8 cellular contexts compared by ENCODE assay signal in the genomic region with DNA sequence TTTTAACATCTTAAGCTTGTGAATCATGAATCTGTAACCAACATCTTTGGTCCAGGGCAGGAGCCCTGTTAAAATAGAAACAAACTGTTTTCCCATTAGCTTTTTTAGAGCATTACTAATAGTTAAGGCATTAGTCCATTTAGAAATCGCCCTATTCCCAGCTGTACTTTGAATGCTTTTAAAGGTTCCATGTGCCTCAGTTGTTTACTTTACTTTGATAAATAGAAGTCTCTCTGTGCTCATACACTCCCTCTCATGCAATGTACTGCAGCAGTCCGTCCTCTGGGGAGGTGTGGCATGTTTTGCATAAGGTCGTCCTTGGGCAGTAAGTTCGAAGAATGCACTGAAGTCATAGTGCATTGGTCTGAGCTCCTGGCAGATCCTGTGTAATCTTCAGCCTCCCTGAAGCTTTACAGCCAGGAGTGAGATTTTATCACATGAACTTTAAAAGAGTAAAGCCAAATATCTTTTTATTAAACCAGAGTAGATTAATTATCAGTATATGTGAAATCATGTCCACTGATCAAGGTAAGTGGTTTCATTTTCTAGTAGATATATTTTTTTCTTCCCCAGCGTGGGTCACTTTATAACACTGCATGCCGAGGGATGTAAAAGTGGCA.
DNase-seq lines count a peak whose midpoint lies in the region; ATAC-seq and TF ChIP-seq lines count a peak whose summit lies in the region.

No MANE protein-coding gene starts in this region.

- no peaks in the 10 kb centered on the region for H3F3A ChIP-seq in GM23338 (replicated peaks; ENCODE audit: low read depth)

- H4K20me1 ChIP-seq in GM23338 (replicated peaks; ENCODE audit: insufficient read depth), result peaks cover 39% of the 10 kb centered on the region

- H3K4me1 Mint-ChIP-seq in GM23338 (peaks cover 52% of the 10 kb centered on the region), chondrocyte (ENCODE audit: low read depth) (peaks cover 54% of the 10 kb centered on the region), type B pancreatic cell (ENCODE audit: unreplicated experiment) (peaks cover 4% of the 10 kb centered on the region)

- H3K36me3 ChIP-seq in GM23338 (ENCODE audit: insufficient read depth) (no peaks in the 10 kb centered on the region), lung (ENCODE audit: control insufficient read depth in 2 of 2, insufficient read depth in 2 of 2, low read length in 2 of 2) (no peaks in the 10 kb centered on the region)

- 0 out of 2 replicates have a peak overlapping the region, but pooled peaks have one; percentile 9 for H3K27ac ChIP-seq in GM23338 (ENCODE audit: low read depth)
- H3K27ac ChIP-seq in lung (ENCODE audit: low read depth in 1 of 2, low read length in 1 of 2), result peak overlapping the region; percentile 43 to 84

- H3K9me3 ChIP-seq in lung (ENCODE audit: control insufficient read depth in 2 of 2, insufficient read depth in 1 of 2, low read length in 1 of 2), result no peaks in the 10 kb centered on the region

- peaks cover 4% of the 10 kb centered on the region for H3K27me3 Mint-ChIP-seq in GM23338 (ENCODE audit: insufficient read depth, low read depth, poor library complexity)
- no peaks in the 10 kb centered on the region for H3K27me3 Mint-ChIP-seq in chondrocyte (ENCODE audit: low read depth)
- H3K27me3 Mint-ChIP-seq in type B pancreatic cell, result no peaks in the 10 kb centered on the region

- peaks cover 100% of the 10 kb centered on the region for H3K79me2 ChIP-seq in GM23338 (replicated peaks; ENCODE audit: insufficient read depth)

- DNase-seq in EH (ENCODE audit: low read depth), result peak; percentile 99
- DNase-seq in GM23338 (ENCODE audit: low spot score), result peak; percentile 52
- DNase-seq in NCI-H345 (lab: John Stamatoyannopoulos, UW), result peak; percentile 33
- DNase-seq in chondrocyte (ENCODE audit: low spot score), result no peak
- DNase-seq in lung (ENCODE audit: low spot score), result peak; percentile 53
- DNase-seq in type B pancreatic cell (ENCODE audit: extremely low spot score, unreplicated experiment), result no peak
- DNase-seq in activated naive CD4-positive, alpha-beta T cell treated with anti-CD3 and anti-CD28 coated beads, Interleukin-2, amount 50 U/mL, for 16 hours, result no peak
- no peak for DNase-seq in stimulated activated CD8-positive, alpha-beta memory T cell treated with anti-CD3 and anti-CD28 coated beads, Interleukin-4, amount 100 ng/mL, for 48 hours

- H3K4me2 ChIP-seq in GM23338, result 0 out of 2 replicates have a peak overlapping the region, but pooled peaks have one; percentile 2

- H3K9me2 ChIP-seq in GM23338 (ENCODE audit: insufficient read depth), result no peaks in the 10 kb centered on the region

- ATAC-seq in GM23338, result peak; percentile 75
- peak; percentile 71 for ATAC-seq in lung (ENCODE audit: insufficient read depth, low FRiP score)

- H3K4me1 ChIP-seq in GM23338 (ENCODE audit: insufficient read depth), result peaks cover 33% of the 10 kb centered on the region
- peaks cover 3 to 5% of the 10 kb centered on the region in 2 donors for H3K4me1 ChIP-seq in lung (ENCODE audit: control insufficient read depth in 2 of 2, insufficient read depth in 2 of 2, low read length in 2 of 2)

- H3K4me3 Mint-ChIP-seq in GM23338 (no peak overlapping the region; the same call in 2 of the 3 replicates), chondrocyte (ENCODE audit: unreplicated experiment) (peak overlapping the region; percentile 66), type B pancreatic cell (peak overlapping the region; percentile 71)

- no peak overlapping the region for H2AFZ ChIP-seq in GM23338

- H3K9me3 Mint-ChIP-seq in GM23338 (no peaks in the 10 kb centered on the region), chondrocyte (ENCODE audit: low read depth) (no peaks in the 10 kb centered on the region), type B pancreatic cell (no peaks in the 10 kb centered on the region)

- WGBS in lung, 2 donors, result 13% methylated on average over 6 of the region's 6 CpGs

- H3K36me3 Mint-ChIP-seq in GM23338 (ENCODE audit: low read depth) (peaks cover 3% of the 10 kb centered on the region; the same call in 2 of the 3 replicates), chondrocyte (ENCODE audit: low read depth) (no peaks in the 10 kb centered on the region), type B pancreatic cell (peaks cover 6% of the 10 kb centered on the region)

- no peaks in the 10 kb centered on the region for H3K27me3 ChIP-seq in GM23338 (ENCODE audit: insufficient read depth)
- no peaks in the 10 kb centered on the region for H3K27me3 ChIP-seq in lung (ENCODE audit: control insufficient read depth, insufficient read depth)

- no peak for TF ChIP-seq CTCF in GM23338 (conservative IDR thresholded peaks at IDR 0.05; ENCODE audit: low read depth in 2 of 2)
- no peak for TF ChIP-seq CTCF in chondrocyte (IDR thresholded peaks at IDR 0.05)
- TF ChIP-seq CTCF in lung (IDR thresholded peaks at IDR 0.05; ENCODE audit: control extremely low read depth, extremely low read depth), result no peak
- TF ChIP-seq CTCF in type B pancreatic cell (conservative IDR thresholded peaks at IDR 0.05), result no peak

- H3K4me3 ChIP-seq in GM23338, result no peak overlapping the region
- no peak overlapping the region for H3K4me3 ChIP-seq in lung

- no peak overlapping the region for H3K27ac Mint-ChIP-seq in GM23338
- peak overlapping the region; percentile 92 for H3K27ac Mint-ChIP-seq in chondrocyte (ENCODE audit: unreplicated experiment)
- peak overlapping the region; percentile 84 for H3K27ac Mint-ChIP-seq in type B pancreatic cell

TF ChIP-seq in GM23338, 12 proteins besides CTCF, POLR2A, EP300 and RAD21:
- TF ChIP-seq ZNF114 (CRISPR knock-in tag; IDR thresholded peaks at IDR 0.05) (no peak), EZH2phosphoT487 (IDR thresholded peaks at IDR 0.05; ENCODE audit: unreplicated experiment) (no peak), REST (IDR thresholded peaks at IDR 0.05; ENCODE audit: unreplicated experiment) (no peak), CREB1 (CRISPR knock-in tag; IDR thresholded peaks at IDR 0.05; ENCODE audit: low read depth) (no peak), NANOG (IDR thresholded peaks at IDR 0.05; ENCODE audit: borderline replicate concordance) (no peak), EZH2 (IDR thresholded peaks at IDR 0.05; ENCODE audit: low read depth, unreplicated experiment) (no peak), ETS1 (IDR thresholded peaks at IDR 0.05) (no peak), POLR2AphosphoS5 (IDR thresholded peaks at IDR 0.05; ENCODE audit: low read depth) (no peak), ZNF331 (CRISPR knock-in tag; IDR thresholded peaks at IDR 0.05; ENCODE audit: low read depth) (no peak), STAT1 (IDR thresholded peaks at IDR 0.05; ENCODE audit: unreplicated experiment) (no peak)

Comparison
In these comparisons a context has a peak if more than half of its experiments do, and no peak if none do; other contexts are left out.
1. DNase-seq: peak in EH (single experiment), GM23338 (single experiment), NCI-H345 (single experiment) and lung (single experiment); none in chondrocyte (single experiment), type B pancreatic cell (single experiment), activated naive CD4-positive, alpha-beta T cell treated with anti-CD3 and anti-CD28 coated beads, Interleukin-2, amount 50 U/mL, for 16 hours (single experiment) and stimulated activated CD8-positive, alpha-beta memory T cell treated with anti-CD3 and anti-CD28 coated beads, Interleukin-4, amount 100 ng/mL, for 48 hours (single experiment).